In the genomic region with DNA sequence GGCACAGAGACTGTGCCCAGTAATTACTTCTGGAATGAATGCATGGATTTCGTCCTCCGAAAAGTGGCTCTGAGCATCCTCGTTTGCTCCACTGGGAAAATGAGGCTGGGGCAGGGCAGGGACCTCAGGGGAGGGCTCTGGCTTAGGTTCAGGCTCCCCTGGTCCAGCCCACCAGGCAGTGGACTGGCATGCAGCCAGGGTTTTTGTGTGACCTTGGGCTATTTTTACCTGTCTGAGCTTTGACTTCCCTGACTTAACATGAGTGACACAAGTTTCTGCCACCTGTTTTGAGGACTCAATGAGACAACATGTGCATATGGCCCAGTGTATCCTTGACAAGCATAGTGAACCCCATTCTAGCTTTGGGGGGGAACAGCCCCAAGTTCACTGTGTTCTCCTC, we compare ENCODE assay signal across 12 cellular contexts. TPM values are rescaled to one million over a fixed set of nuclear protein-coding genes. Genes with fewer than 3 reads are reported as not detected.
DNase-seq lines count a peak whose midpoint lies in the region; ATAC-seq and TF ChIP-seq lines count a peak whose summit lies in the region.
"Had no signal": no experiment of that assay in that cellular context is flagged by ENCODE, and none has a peak within 500 bp of the region (broad histone marks: within the 10 kb centered on the region; RNA-seq: fewer than 3 reads in every experiment).

No MANE protein-coding gene starts in this region.

- no peaks in the 10 kb centered on the region for H3K79me2 ChIP-seq in OCI-LY7 (ENCODE audit: insufficient read depth, low read depth, low read length)

- H3K9me2 ChIP-seq in OCI-LY7 (ENCODE audit: insufficient read depth, low read length), result no peaks in the 10 kb centered on the region

- H2AFZ ChIP-seq in OCI-LY7 (ENCODE audit: low read length), result no peak overlapping the region

- H3K36me3 Mint-ChIP-seq in activated CD4-positive, alpha-beta T cell treated with anti-CD3 and anti-CD28 coated beads for 36 hours (ENCODE audit: low read depth), result peaks cover 23% of the 10 kb centered on the region
- H3K36me3 Mint-ChIP-seq in immature natural killer cell, result peaks cover 3 to 6% (median 3%) of the 10 kb centered on the region in 3 donors
- H3K36me3 Mint-ChIP-seq in stimulated activated memory B cell treated with anti-CD40 and anti-IgM and Interleukin-4, amounts not matched to agents 10 μg/mL and 1 μg/mL and 100 μg/mL, for 72 hours, result peaks cover 24% of the 10 kb centered on the region
- peaks cover 0 to 21% (median 3%) of the 10 kb centered on the region in 3 donors for H3K36me3 Mint-ChIP-seq in CD8-positive, alpha-beta memory T cell

- no peaks in the 10 kb centered on the region for H3K36me3 ChIP-seq in OCI-LY7 (ENCODE audit: insufficient read depth, low read length)
- no peaks in the 10 kb centered on the region for H3K36me3 ChIP-seq in CD8-positive, alpha-beta memory T cell (ENCODE audit: insufficient read depth, low read length)

- BruUV-seq in OCI-LY7 (replicated peaks; lab: Mats Ljungman, UMichigan), result no TSS peak

- CTCF ChIA-PET in activated CD4-positive, alpha-beta T cell treated with anti-CD3 and anti-CD28 coated beads for 36 hours (lab: Charles Lee), result interaction anchor here (0.9 to 1.2 kb wide), 3 partner anchors 8 to 657 kb away, joined by 3 to 4 read pairs (median 3); no protein-coding TSS in a partner anchor
- CTCF ChIA-PET in OCI-LY7 (lab: Charles Lee; ENCODE audit: unreplicated experiment), result no interaction called here
- CTCF ChIA-PET in CD8-positive, alpha-beta memory T cell (lab: Charles Lee), result interaction anchor here (0.8 kb wide), 1 partner anchor 375 kb away, joined by 4 read pairs; no protein-coding TSS in a partner anchor

- H3K4me3 Mint-ChIP-seq in activated CD4-positive, alpha-beta T cell treated with anti-CD3 and anti-CD28 coated beads for 36 hours, result no peak overlapping the region
- H3K4me3 Mint-ChIP-seq in immature natural killer cell, result peak overlapping the region; percentile 44 to 80 (median 73)
- peak overlapping the region; percentile 55 for H3K4me3 Mint-ChIP-seq in stimulated activated memory B cell treated with anti-CD40 and anti-IgM and Interleukin-4, amounts not matched to agents 10 μg/mL and 1 μg/mL and 100 μg/mL, for 72 hours
- peak overlapping the region in 1 of 7 donors; percentile 17 for H3K4me3 Mint-ChIP-seq in CD8-positive, alpha-beta memory T cell

- H3K4me1 Mint-ChIP-seq in activated CD4-positive, alpha-beta T cell treated with anti-CD3 and anti-CD28 coated beads for 36 hours, result peaks cover 11% of the 10 kb centered on the region
- H3K4me1 Mint-ChIP-seq in immature natural killer cell, result peaks cover 10 to 14% of the 10 kb centered on the region in 2 donors
- peaks cover 29% of the 10 kb centered on the region for H3K4me1 Mint-ChIP-seq in stimulated activated memory B cell treated with anti-CD40 and anti-IgM and Interleukin-4, amounts not matched to agents 10 μg/mL and 1 μg/mL and 100 μg/mL, for 72 hours
- peaks cover 0 to 11% (median 0%) of the 10 kb centered on the region in 3 donors for H3K4me1 Mint-ChIP-seq in CD8-positive, alpha-beta memory T cell

- H3K27ac Mint-ChIP-seq in activated CD4-positive, alpha-beta T cell treated with anti-CD3 and anti-CD28 coated beads for 36 hours, result peak overlapping the region; percentile 16
- no peak overlapping the region for H3K27ac Mint-ChIP-seq in immature natural killer cell
- peak overlapping the region; percentile 40 for H3K27ac Mint-ChIP-seq in stimulated activated memory B cell treated with anti-CD40 and anti-IgM and Interleukin-4, amounts not matched to agents 10 μg/mL and 1 μg/mL and 100 μg/mL, for 72 hours
- peak overlapping the region in 1 of 8 donors; percentile 32 for H3K27ac Mint-ChIP-seq in CD8-positive, alpha-beta memory T cell

- H3K27me3 ChIP-seq in CD8-positive, alpha-beta memory T cell (ENCODE audit: insufficient read depth, low read length, poor library complexity, severe bottlenecking), result no peaks in the 10 kb centered on the region

- H3K27ac ChIP-seq in OCI-LY7 (ENCODE audit: low read depth, low read length, poor library complexity, severe bottlenecking), result no peak overlapping the region
- H3K27ac ChIP-seq in CD8-positive, alpha-beta memory T cell (ENCODE audit: low read depth, low read length), result no peak overlapping the region

- no peak overlapping the region for H3K4me3 ChIP-seq in OCI-LY7 (ENCODE audit: low read depth, low read length, poor library complexity, severe bottlenecking)
- no peak overlapping the region for H3K4me3 ChIP-seq in CD8-positive, alpha-beta memory T cell (ENCODE audit: low read length)

- intact Hi-C loops in activated CD4-positive, alpha-beta T cell treated with anti-CD3 and anti-CD28 coated beads for 36 hours (cut with DNase I, micrococcal nuclease), result loop anchor here (2.0 to 10.0 kb wide), 4 partner anchors 278 to 378 kb away; no protein-coding TSS in a partner anchor
- intact Hi-C loops in OCI-LY7 (cut with micrococcal nuclease; ENCODE audit: unreplicated experiment), result loop anchor here (10.0 kb wide), 1 partner anchor 348 kb away; no protein-coding TSS in a partner anchor

- no peaks in the 10 kb centered on the region for H3K9me3 ChIP-seq in OCI-LY7 (ENCODE audit: low read length)
- H3K9me3 ChIP-seq in CD8-positive, alpha-beta memory T cell (ENCODE audit: low read length), result no peaks in the 10 kb centered on the region

- no peaks in the 10 kb centered on the region for H4K20me1 ChIP-seq in OCI-LY7 (ENCODE audit: insufficient read depth, low read length)

- no peak for TF ChIP-seq CTCF in OCI-LY7 (conservative IDR thresholded peaks at IDR 0.05; ENCODE audit: low read length)

- no peaks in the 10 kb centered on the region for H3K27me3 Mint-ChIP-seq in activated CD4-positive, alpha-beta T cell treated with anti-CD3 and anti-CD28 coated beads for 36 hours
- H3K27me3 Mint-ChIP-seq in immature natural killer cell (ENCODE audit: low read depth in 3 of 3), result peaks cover 1 to 7% (median 4%) of the 10 kb centered on the region in 3 donors
- no peaks in the 10 kb centered on the region for H3K27me3 Mint-ChIP-seq in stimulated activated memory B cell treated with anti-CD40 and anti-IgM and Interleukin-4, amounts not matched to agents 10 μg/mL and 1 μg/mL and 100 μg/mL, for 72 hours
- no peaks in the 10 kb centered on the region for H3K27me3 Mint-ChIP-seq in CD8-positive, alpha-beta memory T cell

- POLR2A ChIA-PET in activated CD4-positive, alpha-beta T cell treated with anti-CD3 and anti-CD28 coated beads for 36 hours (lab: Charles Lee), result no interaction called here
- POLR2A ChIA-PET in OCI-LY7 (lab: Charles Lee), result no interaction called here
- POLR2A ChIA-PET in CD8-positive, alpha-beta memory T cell (lab: Charles Lee), result no interaction called here

- ATAC-seq in activated CD4-positive, alpha-beta T cell treated with anti-CD3 and anti-CD28 coated beads for 36 hours, result no peak
- ATAC-seq in stimulated activated memory B cell treated with anti-CD40 and anti-IgM and Interleukin-4, amounts not matched to agents 10 μg/mL and 1 μg/mL and 100 μg/mL, for 72 hours, result no peak
- ATAC-seq in HG03159 (IDR thresholded peaks at IDR 0.05; ENCODE audit: unreplicated experiment), result no peak

- no peaks in the 10 kb centered on the region for H3K9me3 Mint-ChIP-seq in activated CD4-positive, alpha-beta T cell treated with anti-CD3 and anti-CD28 coated beads for 36 hours (ENCODE audit: low read depth)
- H3K9me3 Mint-ChIP-seq in immature natural killer cell, result no peaks in the 10 kb centered on the region
- H3K9me3 Mint-ChIP-seq in stimulated activated memory B cell treated with anti-CD40 and anti-IgM and Interleukin-4, amounts not matched to agents 10 μg/mL and 1 μg/mL and 100 μg/mL, for 72 hours, result no peaks in the 10 kb centered on the region
- H3K9me3 Mint-ChIP-seq in CD8-positive, alpha-beta memory T cell, result no peaks in the 10 kb centered on the region

- DNase-seq in activated CD4-positive, alpha-beta T cell treated with anti-CD3 and anti-CD28 coated beads for 36 hours, result no peak
- no peak for DNase-seq in activated CD4-positive, alpha-beta T cell treated with anti-CD3 and anti-CD28 coated beads for 4 hours
- DNase-seq in OCI-LY7 (ENCODE audit: low spot score) (no peak), immature natural killer cell (no peak), COR-L47 (lab: John Stamatoyannopoulos, UW) (no peak)
- no peak for DNase-seq in CD8-positive, alpha-beta memory T cell
- DNase-seq: activated CD4-positive, alpha-beta T cell treated with anti-CD3 and anti-CD28 coated beads for 48 hours; cerebellar nuclear complex; EL; NCI-H1694 had no signal

- peak overlapping the region; percentile 11; the same call in 1 of the 2 replicates for H3K4me2 ChIP-seq in OCI-LY7 (ENCODE audit: low read length)

- H3K4me1 ChIP-seq in OCI-LY7 (ENCODE audit: insufficient read depth, low read length, poor library complexity, severe bottlenecking), result no peaks in the 10 kb centered on the region
- H3K4me1 ChIP-seq in CD8-positive, alpha-beta memory T cell (ENCODE audit: insufficient read depth, low read length), result no peaks in the 10 kb centered on the region

RNA-seq across cellular contexts. Expression of a gene that starts 32.6 kb away (rescaled TPM):
- total RNA-seq in activated CD4-positive, alpha-beta T cell treated with anti-CD3 and anti-CD28 coated beads for 36 hours, result not detected
- not detected in 2 replicates for total RNA-seq in OCI-LY7 (2014; rRNA removed; shearing (Covaris generic))
- not detected in 2 replicates for total RNA-seq in OCI-LY7 (2022)
- polyA plus RNA-seq in immature natural killer cell, result not detected
- not detected for total RNA-seq in CD8-positive, alpha-beta memory T cell
- not detected for polyA plus RNA-seq in CD8-positive, alpha-beta memory T cell

Comparison
In these comparisons a context has a peak if more than half of its experiments do, and no peak if none do; other contexts are left out.
1. H3K27ac Mint-ChIP-seq: peak in activated CD4-positive, alpha-beta T cell treated with anti-CD3 and anti-CD28 coated beads for 36 hours (single experiment) and stimulated activated memory B cell treated with anti-CD40 and anti-IgM and Interleukin-4, amounts not matched to agents 10 μg/mL and 1 μg/mL and 100 μg/mL, for 72 hours (single experiment); none in immature natural killer cell (0 of 6).